Comparison of ENCODE assay signal across 12 cellular contexts in genomic region chr12:105523164-105524057, GRCh38.
A peak's percentile ranks its signal among the peaks of the same experiment; 100 is the strongest.
DNase-seq lines count a peak whose midpoint lies in the region; ATAC-seq, FAIRE-seq and TF ChIP-seq lines count a peak whose summit lies in the region.
"Had no signal": no experiment of that assay in that cellular context is flagged by ENCODE, and none has a peak within 500 bp of the region (broad histone marks: within the 10 kb centered on the region; RNA-seq: fewer than 3 reads in every experiment).

No MANE protein-coding gene starts in this region.

- no peak overlapping the region for H2BK15ac ChIP-seq in mesenchymal stem cell (ENCODE audit: low read depth, poor library complexity, severe bottlenecking)

- H3K4me2 ChIP-seq in mesenchymal stem cell (ENCODE audit: low read length, poor library complexity, severe bottlenecking) = no peak overlapping the region

- no peaks in the 10 kb centered on the region for H3K36me3 ChIP-seq in mesenchymal stem cell (ENCODE audit: control insufficient read depth in 1 of 2, insufficient read depth in 2 of 2, low read depth in 1 of 2, low read length in 2 of 2)
- H3K36me3 ChIP-seq in tibial nerve = no peaks in the 10 kb centered on the region

- peak in 1 of 2 donors; percentile 18 for TF ChIP-seq EP300 in tibial nerve (IDR thresholded peaks at IDR 0.05)

- H2BK12ac ChIP-seq in mesenchymal stem cell (ENCODE audit: low read length in 2 of 2) = peak overlapping the region in 1 of 2 experiments; percentile 11

- H4K91ac ChIP-seq in mesenchymal stem cell (ENCODE audit: low read length) = no peak overlapping the region

- H3K23ac ChIP-seq in mesenchymal stem cell (ENCODE audit: low read length in 2 of 2) = no peak overlapping the region

- peak overlapping the region; percentile 40 for H2AK5ac ChIP-seq in mesenchymal stem cell (ENCODE audit: low read length, severe bottlenecking)

- FAIRE-seq in H54 (lab: Jason Lieb, UNC) = no peak

- TF ChIP-seq CTCF in epithelial cell of esophagus (IDR thresholded peaks at IDR 0.05; ENCODE audit: insufficient read depth, low read depth, low read length, missing control alignments) (no peak), tibial nerve (IDR thresholded peaks at IDR 0.05) (no peak), foreskin keratinocyte (conservative IDR thresholded peaks at IDR 0.05) (no peak)

- ATAC-seq in HG03439 (IDR thresholded peaks at IDR 0.05; ENCODE audit: unreplicated experiment) (no peak), foreskin keratinocyte (no peak)

- no peak overlapping the region for H2BK120ac ChIP-seq in mesenchymal stem cell (ENCODE audit: low read depth, low read length)

- no peak overlapping the region for H2AFZ ChIP-seq in mesenchymal stem cell (ENCODE audit: low read depth, low read length)

- H3K9me3 ChIP-seq in mesenchymal stem cell (ENCODE audit: control insufficient read depth, low read length) (no peaks in the 10 kb centered on the region), tibial nerve (no peaks in the 10 kb centered on the region)

- H3K79me1 ChIP-seq in mesenchymal stem cell (replicated peaks; ENCODE audit: low read length, poor library complexity, severe bottlenecking) = no peaks in the 10 kb centered on the region

- no peak overlapping the region for H4K8ac ChIP-seq in mesenchymal stem cell (ENCODE audit: low read length)

- H3K27ac ChIP-seq in mesenchymal stem cell (ENCODE audit: low read length, poor library complexity, severe bottlenecking) (no peak overlapping the region), tibial nerve (no peak overlapping the region), foreskin keratinocyte (no peak overlapping the region)

- WGBS in mesenchymal stem cell = 36% methylated on average over 14 of the region's 16 CpGs
- WGBS in tibial nerve, 2 donors = 23 to 34% methylated on average over 16 of the region's 16 CpGs

- H3K4me1 ChIP-seq in mesenchymal stem cell (ENCODE audit: control insufficient read depth, insufficient read depth, low read depth, low read length) = peaks cover 2% of the 10 kb centered on the region
- H3K4me1 ChIP-seq in tibial nerve = peaks cover 0 to 14% (median 0%) of the 10 kb centered on the region in 4 donors
- no peaks in the 10 kb centered on the region for H3K4me1 ChIP-seq in foreskin keratinocyte

- H3K9ac ChIP-seq in mesenchymal stem cell (ENCODE audit: low read length) = peak overlapping the region; percentile 52

- H3K14ac ChIP-seq in mesenchymal stem cell (ENCODE audit: low read length in 2 of 2) = no peak overlapping the region

- no peak overlapping the region for H3K4ac ChIP-seq in mesenchymal stem cell (ENCODE audit: low read depth in 1 of 2, low read length in 2 of 2)

- peak overlapping the region in 1 of 2 experiments; percentile 30 for H3K18ac ChIP-seq in mesenchymal stem cell (ENCODE audit: low read depth in 1 of 2, low read length in 2 of 2)

- DNase-seq in HS-5 (ENCODE audit: low read depth) (peak; percentile 62), epithelial cell of esophagus (ENCODE audit: low read depth) (peak; percentile 16), mesenchymal stem cell (peak; percentile 73), tibial nerve (ENCODE audit: low spot score in 2 of 2) (peak; percentile 36 to 44), H54 (ENCODE audit: insufficient read length, low spot score) (no peak), foreskin keratinocyte (no peak)
- no peak for DNase-seq in activated naive CD4-positive, alpha-beta T cell treated with Interleukin-2 at 50 U/mL for 16 hours
- DNase-seq: GDM1, naive B cell, NCI-H1092 treated with DMSO at 0.1 percent for 48 hours, SHP77 treated with DMSO at 0.1 percent for 48 hours had no signal

- TF ChIP-seq POLR2A in tibial nerve (IDR thresholded peaks at IDR 0.05) = no peak
- TF ChIP-seq POLR2A in H54 (IDR thresholded peaks at IDR 0.05; ENCODE audit: low read depth, low read length) = no peak

- H3K27me3 ChIP-seq in mesenchymal stem cell (ENCODE audit: control insufficient read depth in 1 of 2, insufficient read depth in 1 of 2, low read length in 2 of 2) = peaks cover 0 to 8% of the 10 kb centered on the region in 2 experiments
- H3K27me3 ChIP-seq in tibial nerve = no peaks in the 10 kb centered on the region
- peaks cover 35% of the 10 kb centered on the region for H3K27me3 ChIP-seq in foreskin keratinocyte

- no peak overlapping the region for H2BK5ac ChIP-seq in mesenchymal stem cell (ENCODE audit: low read depth, low read length, poor library complexity, severe bottlenecking)

- H3K4me3 ChIP-seq in epithelial cell of esophagus (ENCODE audit: low read length) (no peak overlapping the region), mesenchymal stem cell (ENCODE audit: insufficient read depth in 1 of 2, low read depth in 1 of 2, low read length in 2 of 2) (peak overlapping the region in 1 of 2 experiments; percentile 27), tibial nerve (no peak overlapping the region)

Comparison
In these comparisons a context has a peak if more than half of its experiments do, and no peak if none do; other contexts are left out.
1. DNase-seq: peak in HS-5 (single experiment), epithelial cell of esophagus (single experiment), mesenchymal stem cell (single experiment) and tibial nerve (2 of 2); none in H54 (single experiment), activated naive CD4-positive, alpha-beta T cell treated with Interleukin-2 at 50 U/mL for 16 hours (single experiment) and foreskin keratinocyte (0 of 2).